Comparison of ENCODE assay signal across 8 cellular contexts in genomic region chr10:128210215-128211063, GRCh38.
DNase-seq lines count a peak whose midpoint lies in the region; ATAC-seq and TF ChIP-seq lines count a peak whose summit lies in the region.

No MANE protein-coding gene starts in this region.

- POLR2A ChIA-PET in Panc1 (lab: Charles Lee), result no interaction called here

- H3K4me1 ChIP-seq in Panc1 (ENCODE audit: control insufficient read depth, insufficient read depth, low read length) (no peaks in the 10 kb centered on the region), parathyroid adenoma (peaks cover 2% of the 10 kb centered on the region), transverse colon (peaks cover 0 to 9% (median 2%) of the 10 kb centered on the region in 4 donors)

- peak; percentile 44 for DNase-seq in Caki2 (ENCODE audit: low read depth)
- DNase-seq in Panc1 (ENCODE audit: low read depth, low spot score), result no peak
- peak; percentile 24 to 67 (median 52) for DNase-seq in activated naive CD4-positive, alpha-beta T cell (lab: John Stamatoyannopoulos, UW)
- peak; percentile 80 for DNase-seq in glutamatergic neuron
- DNase-seq in transverse colon, result peak; percentile 81

- TF ChIP-seq CTCF in Panc1 (IDR thresholded peaks at IDR 0.05) (peak; percentile 98), glutamatergic neuron (IDR thresholded peaks at IDR 0.05; ENCODE audit: partially characterized antibody, unreplicated experiment) (peak; percentile 93), parathyroid adenoma (IDR thresholded peaks at IDR 0.05) (peak; percentile 48), transverse colon (IDR thresholded peaks at IDR 0.05) (peak; percentile 51 to 91 (median 81))

- H3K27ac ChIP-seq in Panc1 (ENCODE audit: low read length), result no peak overlapping the region
- no peak overlapping the region for H3K27ac ChIP-seq in parathyroid adenoma
- peak overlapping the region; percentile 59 to 77 (median 75) for H3K27ac ChIP-seq in transverse colon

- H3K36me3 ChIP-seq in Panc1 (ENCODE audit: control insufficient read depth, insufficient read depth, low read length) (no peaks in the 10 kb centered on the region; the same call in 1 of the 2 replicates), parathyroid adenoma (ENCODE audit: control insufficient read depth, insufficient read depth, low read length) (no peaks in the 10 kb centered on the region), transverse colon (no peaks in the 10 kb centered on the region)

- H3K4me3 Mint-ChIP-seq in glutamatergic neuron (ENCODE audit: unreplicated experiment), result peak overlapping the region; percentile 70

- CTCF ChIA-PET in Panc1 (lab: Charles Lee), result interaction anchor here (0.5 to 0.7 kb wide), 2 partner anchors 10 to 107 kb away, joined by 3 to 11 read pairs; no protein-coding TSS in a partner anchor

- no peaks in the 10 kb centered on the region for H3K79me2 ChIP-seq in parathyroid adenoma

- intact Hi-C loops in Panc1 (cut with micrococcal nuclease; ENCODE audit: unreplicated experiment) (no loop called here), transverse colon (cut with DNase I; ENCODE audit: low total_unique reads) (loop anchor here (5.0 kb wide), 1 partner anchor 1762 kb away; no protein-coding TSS in a partner anchor)

- no peaks in the 10 kb centered on the region for H3K36me3 Mint-ChIP-seq in glutamatergic neuron (ENCODE audit: unreplicated experiment)

- 3% methylated on average over 45 of the region's 91 CpGs; no CpG with 5 or more reads in 1 of the 2 donors for WGBS in transverse colon (ENCODE audit: low coverage in 1 of 2), 2 donors

- H3K9me3 ChIP-seq in Panc1 (ENCODE audit: control insufficient read depth, insufficient read depth, low read depth, low read length) (no peaks in the 10 kb centered on the region), parathyroid adenoma (ENCODE audit: control insufficient read depth, low read length) (no peaks in the 10 kb centered on the region), transverse colon (no peaks in the 10 kb centered on the region)

- peak overlapping the region; percentile 93 for H2AFZ ChIP-seq in parathyroid adenoma

- peaks cover 4% of the 10 kb centered on the region for H3K27me3 Mint-ChIP-seq in glutamatergic neuron (ENCODE audit: unreplicated experiment)

- H3K27me3 ChIP-seq in Panc1 (ENCODE audit: control insufficient read depth, insufficient read depth, low read length), result peaks cover 3% of the 10 kb centered on the region; the same call in 1 of the 2 replicates
- H3K27me3 ChIP-seq in parathyroid adenoma (ENCODE audit: control insufficient read depth, insufficient read depth, low read length), result no peaks in the 10 kb centered on the region
- H3K27me3 ChIP-seq in transverse colon, result no peaks in the 10 kb centered on the region

- H3K9me3 Mint-ChIP-seq in glutamatergic neuron (ENCODE audit: unreplicated experiment), result peaks cover 10% of the 10 kb centered on the region

- H3K9ac ChIP-seq in parathyroid adenoma, result no peak overlapping the region

- H3K4me2 ChIP-seq in parathyroid adenoma (ENCODE audit: low read length), result peak overlapping the region; percentile 57

- BruUV-seq in Panc1 (replicated peaks; lab: Mats Ljungman, UMichigan), result no TSS peak

- H3K27ac Mint-ChIP-seq in glutamatergic neuron (ENCODE audit: unreplicated experiment), result no peak overlapping the region

- ATAC-seq in GM21825 (IDR thresholded peaks at IDR 0.05; ENCODE audit: unreplicated experiment) (peak; percentile 60), Panc1 (peak; percentile 87), HG02610 (IDR thresholded peaks at IDR 0.05; ENCODE audit: unreplicated experiment) (no peak)

- no peak for TF ChIP-seq EP300 in transverse colon (IDR thresholded peaks at IDR 0.05; ENCODE audit: low read depth)

- in situ Hi-C loops in Caki2 (cut with HindIII; ENCODE audit: low pct_unique_long_range_greater_than_20kb, low sequenced_read_pairs), result no loop called here
- in situ Hi-C loops in Panc1 (cut with HindIII; ENCODE audit: low pct_unique_long_range_greater_than_20kb, low sequenced_read_pairs), result no loop called here
- in situ Hi-C loops in transverse colon (cut with MboI; ENCODE audit: low pct_ligation_motif_present in 1 of 4, low pct_unique_long_range_greater_than_20kb in 1 of 4, low sequenced_read_pairs in 3 of 4), result no loop called here

- peak; percentile 51 for TF ChIP-seq POLR2A in transverse colon (IDR thresholded peaks at IDR 0.05)

- peaks cover 2% of the 10 kb centered on the region for H3K4me1 Mint-ChIP-seq in glutamatergic neuron (ENCODE audit: low read depth, unreplicated experiment)

- H3K4me3 ChIP-seq in Panc1 (ENCODE audit: low read depth in 2 of 2, low read length in 2 of 2) (peak overlapping the region; percentile 53 to 70), parathyroid adenoma (ENCODE audit: low read depth, low read length) (peak overlapping the region; percentile 61), transverse colon (peak overlapping the region; percentile 54 to 82 (median 64))

Comparison
In these comparisons a context has a peak if more than half of its experiments do, and no peak if none do; other contexts are left out.
1. H3K27ac ChIP-seq: peak in transverse colon (4 of 4); none in Panc1 (single experiment) and parathyroid adenoma (single experiment).
2. CTCF ChIP-seq: peak in every context shown above with its lines; median percentile 98 in Panc1; 93 in glutamatergic neuron; 81 in transverse colon; 48 in parathyroid adenoma.
3. Peak in every context shown above with its lines, with median percentiles within 50 percentile points of each other: H3K4me3 ChIP-seq.